Comparison of ENCODE assay signal across 15 cellular contexts in the genomic region with DNA sequence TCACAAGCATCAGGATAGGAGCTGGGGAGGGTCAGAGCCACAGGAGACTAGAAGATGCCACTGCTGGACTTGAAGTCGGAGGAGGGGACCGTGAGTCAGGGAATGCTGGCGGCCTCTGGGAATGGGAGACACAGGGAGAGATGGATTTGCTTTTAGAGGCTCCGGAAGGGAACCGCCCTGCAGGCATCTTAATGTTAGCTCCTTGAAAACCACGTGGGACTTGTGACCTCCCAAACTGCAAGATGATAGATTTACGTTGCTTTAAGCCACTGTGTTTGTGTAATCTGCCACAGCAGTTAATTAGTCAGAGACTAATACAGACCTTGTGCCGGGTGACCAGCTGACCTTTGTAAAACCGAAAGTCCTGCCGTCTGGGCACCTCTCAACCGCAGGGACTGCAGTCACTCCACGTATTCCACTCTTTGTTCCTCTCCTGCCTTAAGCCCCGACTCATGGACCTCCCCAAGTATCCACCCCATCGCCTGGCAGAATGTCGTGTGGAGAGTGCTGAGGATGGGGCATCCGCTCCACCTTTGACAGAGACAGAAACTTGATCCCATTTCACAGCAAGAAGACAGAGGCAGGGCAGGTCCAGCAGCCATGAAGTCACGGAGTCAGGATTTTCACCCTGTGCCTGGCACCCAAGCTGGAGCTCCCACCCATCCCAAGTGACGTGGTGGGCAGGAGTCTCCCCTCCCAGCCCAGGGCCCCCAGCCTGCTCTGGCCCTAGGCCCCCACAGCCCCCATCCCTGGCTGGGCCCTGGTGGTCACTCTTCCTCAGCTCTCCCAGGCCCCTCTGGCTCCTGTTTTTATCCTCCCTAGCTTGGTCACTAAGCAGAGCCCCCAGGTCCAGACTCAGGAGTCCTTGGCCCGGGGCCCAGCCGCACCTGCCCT. TPM values are rescaled to one million over a fixed set of nuclear protein-coding genes. Genes with fewer than 3 reads are reported as not detected.
A peak's percentile ranks its signal among the peaks of the same experiment; 100 is the strongest.
DNase-seq lines count a peak whose midpoint lies in the region; TF ChIP-seq lines count a peak whose summit lies in the region.
"Had no signal": no experiment of that assay in that cellular context is flagged by ENCODE, and none has a peak within 500 bp of the region (broad histone marks: within the 10 kb centered on the region; RNA-seq: fewer than 3 reads in every experiment).

No MANE protein-coding gene starts in this region.

- H3K36me3 Mint-ChIP-seq in activated CD4-positive, alpha-beta T cell treated with anti-CD3 and anti-CD28 coated beads, Interleukin-2, amount 10 ng/mL, durations not matched to agents 7 days and 5 days (ENCODE audit: low read depth) = no peaks in the 10 kb centered on the region
- H3K36me3 Mint-ChIP-seq in endothelial cell (ENCODE audit: low read depth, unreplicated experiment) = no peaks in the 10 kb centered on the region
- H3K36me3 Mint-ChIP-seq: naive thymus-derived CD8-positive, alpha-beta T cell had no signal

- POLR2A ChIA-PET in activated CD4-positive, alpha-beta T cell treated with anti-CD3 and anti-CD28 coated beads, Interleukin-2, amount 10 ng/mL, durations not matched to agents 7 days and 5 days (lab: Charles Lee) = no interaction called here

- H3K27ac Mint-ChIP-seq in activated CD4-positive, alpha-beta T cell treated with anti-CD3 and anti-CD28 coated beads, Interleukin-2, amount 10 ng/mL, durations not matched to agents 7 days and 5 days = no peak overlapping the region
- no peak overlapping the region for H3K27ac Mint-ChIP-seq in endothelial cell (ENCODE audit: unreplicated experiment)
- H3K27ac Mint-ChIP-seq: naive thymus-derived CD8-positive, alpha-beta T cell had no signal

- DNase-seq in AG08395 (ENCODE audit: low spot score) = peak; percentile 18
- DNase-seq in HL-60 (ENCODE audit: low read depth in 1 of 2, low spot score in 1 of 2) = peak; percentile 22 to 81
- peak; percentile 78 for DNase-seq in SKM-1 treated with dmso at 0.1 percent for 144 hours (lab: John Stamatoyannopoulos, UW; ENCODE audit: unreplicated experiment)
- DNase-seq in islet precursor cell = peak; percentile 62
- DNase-seq in activated CD4-positive, alpha-beta T cell treated with anti-CD3 and anti-CD28 coated beads, Interleukin-2, amount 10 ng/mL, durations not matched to agents 7 days and 5 days = no peak
- DNase-seq in DMS 273 (lab: John Stamatoyannopoulos, UW; ENCODE audit: unreplicated experiment) = no peak
- DNase-seq in endothelial cell (ENCODE audit: low spot score) = no peak
- DNase-seq in KBM-7 = no peak
- DNase-seq: activated CD4-positive, CD25-positive, alpha-beta regulatory T cell treated with anti-CD3 and anti-CD28 coated beads, Interleukin-2, amount 50 U/mL, for 72 hours; activated effector memory CD4-positive, alpha-beta T cell treated with anti-CD3 and anti-CD28 coated beads, Interleukin-2, amount 50 U/mL, for 16 hours; hippocampal formation; Karpas-422; NCI-H82 had no signal

- CTCF ChIA-PET in activated CD4-positive, alpha-beta T cell treated with anti-CD3 and anti-CD28 coated beads, Interleukin-2, amount 10 ng/mL, durations not matched to agents 7 days and 5 days (lab: Charles Lee) = interaction anchor here (0.8 to 1.0 kb wide), 2 partner anchors 50 kb away, joined by 3 read pairs; no protein-coding TSS in a partner anchor

- H3K27ac ChIP-seq in HL-60 (replicated peaks) = peak overlapping the region; percentile 93
- H3K27ac ChIP-seq: coronary artery had no signal

- no peak overlapping the region for H3K4me3 ChIP-seq in HL-60 (replicated peaks; ENCODE audit: insufficient read depth, low read length)
- H3K4me3 ChIP-seq: coronary artery had no signal

- no peaks in the 10 kb centered on the region for H3K27me3 ChIP-seq in HL-60 (ENCODE audit: insufficient read depth, poor library complexity, severe bottlenecking)

- H3K9me3 Mint-ChIP-seq in activated CD4-positive, alpha-beta T cell treated with anti-CD3 and anti-CD28 coated beads, Interleukin-2, amount 10 ng/mL, durations not matched to agents 7 days and 5 days = no peaks in the 10 kb centered on the region
- H3K9me3 Mint-ChIP-seq in endothelial cell (ENCODE audit: unreplicated experiment) = no peaks in the 10 kb centered on the region
- H3K9me3 Mint-ChIP-seq: naive thymus-derived CD8-positive, alpha-beta T cell had no signal

- H3K4me3 Mint-ChIP-seq in activated CD4-positive, alpha-beta T cell treated with anti-CD3 and anti-CD28 coated beads, Interleukin-2, amount 10 ng/mL, durations not matched to agents 7 days and 5 days = no peak overlapping the region
- no peak overlapping the region for H3K4me3 Mint-ChIP-seq in endothelial cell (ENCODE audit: unreplicated experiment)
- H3K4me3 Mint-ChIP-seq: naive thymus-derived CD8-positive, alpha-beta T cell had no signal

- no peaks in the 10 kb centered on the region for H3K27me3 Mint-ChIP-seq in activated CD4-positive, alpha-beta T cell treated with anti-CD3 and anti-CD28 coated beads, Interleukin-2, amount 10 ng/mL, durations not matched to agents 7 days and 5 days
- H3K27me3 Mint-ChIP-seq in endothelial cell (ENCODE audit: unreplicated experiment) = peaks cover 13% of the 10 kb centered on the region
- H3K27me3 Mint-ChIP-seq: naive thymus-derived CD8-positive, alpha-beta T cell had no signal

- in situ Hi-C loops in KBM-7 (cut with MboI; ENCODE audit: low pct_unique_long_range_greater_than_20kb, low sequenced_read_pairs) = no loop called here

- TF ChIP-seq CTCF in HL-60 (IDR thresholded peaks at IDR 0.05; ENCODE audit: insufficient read depth, low read length) (no peak), endothelial cell (IDR thresholded peaks at IDR 0.05; ENCODE audit: unreplicated experiment) (no peak)

- H3K4me1 Mint-ChIP-seq in activated CD4-positive, alpha-beta T cell treated with anti-CD3 and anti-CD28 coated beads, Interleukin-2, amount 10 ng/mL, durations not matched to agents 7 days and 5 days = no peaks in the 10 kb centered on the region
- peaks cover 8% of the 10 kb centered on the region for H3K4me1 Mint-ChIP-seq in endothelial cell (ENCODE audit: unreplicated experiment)

RNA-seq across cellular contexts. Expression of a gene that starts 19.4 kb away (rescaled TPM):
- 100 to 1,000 TPM; 140 to 154 TPM for total RNA-seq in activated CD4-positive, alpha-beta T cell treated with anti-CD3 and anti-CD28 coated beads, Interleukin-2, amount 10 ng/mL, durations not matched to agents 7 days and 5 days
- 224 TPM for total RNA-seq in endothelial cell (ENCODE audit: unreplicated experiment)

RNA-seq across cellular contexts. Expression of a gene that starts 32.7 kb away (rescaled TPM):
- 1 to 10 TPM in 1 of 2 experiments, under 1 TPM in 1; 0.96 to 1.3 TPM for total RNA-seq in activated CD4-positive, alpha-beta T cell treated with anti-CD3 and anti-CD28 coated beads, Interleukin-2, amount 10 ng/mL, durations not matched to agents 7 days and 5 days
- 0.64 TPM for total RNA-seq in endothelial cell (ENCODE audit: unreplicated experiment)

RNA-seq across cellular contexts. Expression of a gene that starts 51.7 kb away (rescaled TPM):
- not detected for total RNA-seq in activated CD4-positive, alpha-beta T cell treated with anti-CD3 and anti-CD28 coated beads, Interleukin-2, amount 10 ng/mL, durations not matched to agents 7 days and 5 days
- total RNA-seq in endothelial cell (ENCODE audit: unreplicated experiment) = not detected
- total RNA-seq: naive thymus-derived CD8-positive, alpha-beta T cell had no signal

RNA-seq across cellular contexts. Expression of a gene that starts 55.7 kb away (rescaled TPM):
- not detected for total RNA-seq in activated CD4-positive, alpha-beta T cell treated with anti-CD3 and anti-CD28 coated beads, Interleukin-2, amount 10 ng/mL, durations not matched to agents 7 days and 5 days
- total RNA-seq in endothelial cell (ENCODE audit: unreplicated experiment) = not detected
- total RNA-seq: naive thymus-derived CD8-positive, alpha-beta T cell had no signal

Comparison
In these comparisons a context has a peak if more than half of its experiments do, and no peak if none do; other contexts are left out.
1. DNase-seq: peak in AG08395 (single experiment), HL-60 (2 of 2), SKM-1 treated with dmso at 0.1 percent for 144 hours (single experiment) and islet precursor cell (single experiment); none in activated CD4-positive, alpha-beta T cell treated with anti-CD3 and anti-CD28 coated beads, Interleukin-2, amount 10 ng/mL, durations not matched to agents 7 days and 5 days (single experiment), DMS 273 (single experiment), endothelial cell (single experiment) and KBM-7 (single experiment).